8 cellular contexts compared by ENCODE assay signal in genomic region chr5:68846828-68847227, GRCh38.
"Had no signal": no experiment of that assay in that cellular context is flagged by ENCODE, and none has a peak within 500 bp of the region (broad histone marks: within the 10 kb centered on the region; RNA-seq: fewer than 3 reads in every experiment).

No MANE protein-coding gene starts in this region.

- ATAC-seq: GM12878 had no signal

- H3K4me3 ChIP-seq: GM12878 had no signal

- DNase-seq: GDM1, GF-D8 had no signal

- FAIRE-seq: G401.6, GM12891, GM12892, GM18507, GM19239 had no signal
